Comparison of ENCODE assay signal across 10 cellular contexts in genomic region chr2:105768961-105769452, GRCh38. TPM values are rescaled to one million over a fixed set of nuclear protein-coding genes. Genes with fewer than 3 reads are reported as not detected.
DNase-seq lines count a peak whose midpoint lies in the region; ATAC-seq and TF ChIP-seq lines count a peak whose summit lies in the region.
"Had no signal": no experiment of that assay in that cellular context is flagged by ENCODE, and none has a peak within 500 bp of the region (broad histone marks: within the 10 kb centered on the region; RNA-seq: fewer than 3 reads in every experiment).

No MANE protein-coding gene starts in this region.

- intact Hi-C loops in PC-3 (cut with micrococcal nuclease) (no loop called here), psoas muscle (cut with DNase I) (no loop called here)

- H3K36me3 ChIP-seq in PC-3 (ENCODE audit: low read depth, low read length) (peaks cover 3% of the 10 kb centered on the region; the same call in 1 of the 2 replicates), psoas muscle (ENCODE audit: insufficient read depth in 1 of 2, low read depth in 1 of 2) (no peaks in the 10 kb centered on the region), SJCRH30 (peaks cover 11% of the 10 kb centered on the region; the same call in 1 of the 2 replicates)

- peaks cover 14% of the 10 kb centered on the region for H3K4me1 ChIP-seq in PC-3 (ENCODE audit: insufficient read depth, low read length)
- H3K4me1 ChIP-seq in psoas muscle: peaks cover 38% of the 10 kb centered on the region
- H3K4me1 ChIP-seq in SJCRH30: no peaks in the 10 kb centered on the region

- CTCF ChIA-PET in PC-3 (lab: Charles Lee): interaction anchor here (0.7 to 1.3 kb wide), 2 partner anchors 16 to 192 kb away, joined by 3 to 4 read pairs; no protein-coding TSS in a partner anchor

- 45 to 54% (median 48%) methylated on average over 6 of the region's 6 CpGs for WGBS in psoas muscle, 3 donors

- ATAC-seq in GM21360 (IDR thresholded peaks at IDR 0.05; ENCODE audit: unreplicated experiment) (peak; percentile 50), PC-3 (peak; percentile 95), psoas muscle (peak in 3 of 4 donors; percentile 72 to 76 (median 72)), GM21529 (IDR thresholded peaks at IDR 0.05; ENCODE audit: unreplicated experiment) (no peak)
- ATAC-seq: right cardiac atrium had no signal

- H3K79me2 ChIP-seq in PC-3 (ENCODE audit: low read length): peaks cover 11% of the 10 kb centered on the region

- no peaks in the 10 kb centered on the region for H3K9me2 ChIP-seq in PC-3 (replicated peaks; ENCODE audit: low read length)

- 0 out of 2 replicates have a peak, but pooled peaks cover 3% of the 10 kb centered on the region for H4K20me1 ChIP-seq in PC-3 (ENCODE audit: low read length)

- H3K27ac ChIP-seq in PC-3 (ENCODE audit: low read length) (peak overlapping the region; percentile 35), epithelial cell of prostate (peak overlapping the region; percentile 68), psoas muscle (peak overlapping the region; percentile 55), SJCRH30 (no peak overlapping the region)

- no peak for TF ChIP-seq CTCF in PC-3 (conservative IDR thresholded peaks at IDR 0.05; ENCODE audit: low read depth, low read length)
- no peak for TF ChIP-seq CTCF in psoas muscle (IDR thresholded peaks at IDR 0.05)

- no TSS peak for BruUV-seq in PC-3 (replicated peaks; lab: Mats Ljungman, UMichigan)

- H3K4me3 ChIP-seq in PC-3 (ENCODE audit: low read length): no peak overlapping the region
- no peak overlapping the region for H3K4me3 ChIP-seq in psoas muscle
- no peak overlapping the region for H3K4me3 ChIP-seq in SJCRH30

- no peak overlapping the region for H2AFZ ChIP-seq in PC-3 (ENCODE audit: low read length)

- H3K9me3 ChIP-seq in PC-3 (ENCODE audit: low read length) (no peaks in the 10 kb centered on the region), psoas muscle (no peaks in the 10 kb centered on the region), SJCRH30 (replicated peaks) (no peaks in the 10 kb centered on the region)

- H3K27me3 ChIP-seq in PC-3 (ENCODE audit: low read length) (no peaks in the 10 kb centered on the region), psoas muscle (ENCODE audit: insufficient read depth in 3 of 3, low read length in 2 of 3) (no peaks in the 10 kb centered on the region), SJCRH30 (no peaks in the 10 kb centered on the region)

- no peaks in the 10 kb centered on the region for H3F3A ChIP-seq in PC-3 (ENCODE audit: low read length, unreplicated experiment)

- peak; percentile 75 for DNase-seq in PC-3
- no peak for DNase-seq in epithelial cell of prostate (ENCODE audit: low read depth, low spot score)
- DNase-seq in psoas muscle: no peak
- no peak for DNase-seq in NCI-H1694 treated with DMSO at 0.1 percent for 48 hours (lab: John Stamatoyannopoulos, UW)
- no peak for DNase-seq in SJCRH30
- no peak for DNase-seq in RPMI8226
- DNase-seq: NCI-H2171, right cardiac atrium had no signal

- POLR2A ChIA-PET in PC-3 (lab: Charles Lee; ENCODE audit: unreplicated experiment): no interaction called here

- peak overlapping the region; percentile 30; the same call in 1 of the 2 replicates for H3K4me2 ChIP-seq in PC-3 (ENCODE audit: low read length)

- no peak overlapping the region for H3K9ac ChIP-seq in PC-3 (ENCODE audit: low read length)

RNA-seq across cellular contexts. Expression of gene NCK2, which starts 24.3 kb away (rescaled TPM):
- total RNA-seq in PC-3 (2014; rRNA removed) (45.4 and 68.8 TPM in 2 replicates), psoas muscle (10 to 100 TPM; 33.9 to 53.1 (median 41.1) TPM)
- polyA plus RNA-seq in psoas muscle: 100 to 1,000 TPM in 1 of 3 donors, 10 to 100 TPM in 2; 26.5 to 111 (median 39.6) TPM
- total RNA-seq in SJCRH30 (2014; rRNA removed; shearing (Covaris generic)): 50.5 and 51.9 TPM in 2 replicates
